Comparison of ENCODE assay signal across 8 cellular contexts in the genomic region with DNA sequence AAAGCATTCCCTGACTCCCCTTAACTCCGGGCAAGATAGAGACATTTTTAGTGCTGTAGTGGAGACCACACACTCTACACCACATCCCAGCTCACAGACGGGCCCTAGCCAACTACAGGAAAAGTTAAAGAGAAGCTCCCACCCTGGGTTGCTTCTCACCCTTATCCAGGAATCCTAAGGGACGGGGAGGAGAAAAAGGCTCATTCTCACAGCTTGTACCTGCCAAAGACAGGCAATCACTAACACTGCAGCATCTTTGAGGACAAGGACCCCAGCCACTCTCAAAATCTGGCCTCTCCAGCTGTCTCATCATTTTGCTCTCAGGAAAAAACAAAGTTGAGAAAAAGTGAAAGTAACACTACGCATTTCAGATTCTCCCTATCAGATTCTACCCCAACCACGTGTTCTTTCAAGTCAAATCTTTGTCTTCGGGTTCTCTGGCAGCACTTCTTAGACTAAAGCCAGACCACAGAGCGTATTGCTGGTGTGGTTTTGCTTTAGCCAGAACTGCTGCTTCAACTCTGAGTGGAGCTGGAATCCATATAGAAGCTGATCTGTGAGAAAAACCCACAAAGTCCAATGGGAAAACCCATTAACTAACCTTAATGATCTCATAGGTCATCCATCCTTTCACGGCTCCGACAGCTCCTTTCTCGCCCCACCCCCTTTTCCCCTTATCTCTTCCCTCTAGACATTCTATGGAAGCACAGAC.
DNase-seq lines count a peak whose midpoint lies in the region; ATAC-seq, FAIRE-seq and TF ChIP-seq lines count a peak whose summit lies in the region.

No MANE protein-coding gene starts in this region.

- intact Hi-C loops in endothelial cell of umbilical vein (cut with micrococcal nuclease) = loop anchor here (2.0 kb wide), 1 partner anchor 18 kb away; no protein-coding TSS in a partner anchor
- intact Hi-C loops in psoas muscle (cut with DNase I) = no loop called here

- no peaks in the 10 kb centered on the region for H3K36me3 ChIP-seq in endothelial cell of umbilical vein (ENCODE audit: control insufficient read depth in 2 of 2, extremely low read depth in 1 of 2, insufficient read depth in 2 of 2, low read length in 2 of 2)
- H3K36me3 ChIP-seq in psoas muscle (ENCODE audit: insufficient read depth in 1 of 2, low read depth in 1 of 2) = no peaks in the 10 kb centered on the region

- dilution Hi-C loops in endothelial cell of umbilical vein (cut with MboI; ENCODE audit: extremely low pct_ligation_motif_present, low sequenced_read_pairs) = no loop called here

- H3K27me3 ChIP-seq in endothelial cell of umbilical vein (ENCODE audit: control insufficient read depth in 2 of 2, insufficient read depth in 2 of 2, low read length in 2 of 2) (no peaks in the 10 kb centered on the region), psoas muscle (ENCODE audit: insufficient read depth in 3 of 3, low read length in 2 of 3) (peaks cover 0 to 40% (median 1%) of the 10 kb centered on the region in 3 donors)

- peak overlapping the region; percentile 47 for H2AFZ ChIP-seq in endothelial cell of umbilical vein (ENCODE audit: low read depth, low read length)

- 15 to 40% (median 34%) methylated on average over 10 of the region's 10 CpGs for WGBS in psoas muscle, 3 donors

- CTCF ChIA-PET in endothelial cell of umbilical vein (lab: Charles Lee) = interaction anchor here (0.5 to 1.6 kb wide), 6 partner anchors 18 to 736 kb away, joined by 3 to 9 read pairs (median 4); no protein-coding TSS in a partner anchor

- DNase-seq in T-helper 2 cell (peak in 3 of 5 experiments; percentile 31 to 95 (median 68)), endothelial cell of umbilical vein (ENCODE audit: low read depth, low spot score) (peak; percentile 71), psoas muscle (no peak), nucleus accumbens (lab: John Stamatoyannopoulos, UW) (no peak), NCI-H128 (lab: John Stamatoyannopoulos, UW; ENCODE audit: unreplicated experiment) (no peak), NCI-H2081 (lab: John Stamatoyannopoulos, UW) (no peak)

- TSS peak; percentile 11 for BruUV-seq in endothelial cell of umbilical vein (replicated peaks; lab: Mats Ljungman, UMichigan)

- H4K20me1 ChIP-seq in endothelial cell of umbilical vein (replicated peaks; ENCODE audit: control insufficient read depth, extremely low read depth, insufficient read depth, low read length) = no peaks in the 10 kb centered on the region

- ATAC-seq in GM18498 (IDR thresholded peaks at IDR 0.05; ENCODE audit: unreplicated experiment) (peak; percentile 90), HG02798 (IDR thresholded peaks at IDR 0.05; ENCODE audit: poor library complexity, unreplicated experiment) (peak; percentile 76), psoas muscle (no peak)

- peak; percentile 68 for FAIRE-seq in endothelial cell of umbilical vein (lab: Jason Lieb, UNC)

- peak overlapping the region; percentile 97 for H3K27ac ChIP-seq in endothelial cell of umbilical vein (ENCODE audit: insufficient read depth, low read depth, low read length)
- no peak overlapping the region for H3K27ac ChIP-seq in psoas muscle

- H3K4me3 ChIP-seq in endothelial cell of umbilical vein (replicated peaks in 1 of 3; ENCODE audit: insufficient read depth in 1 of 3, low read depth in 1 of 3, low read length in 3 of 3) (peak overlapping the region in 2 of 3 experiments; percentile 21 to 65), psoas muscle (peak overlapping the region; percentile 39)

- H3K79me2 ChIP-seq in endothelial cell of umbilical vein (ENCODE audit: control insufficient read depth, insufficient read depth, low read length) = peaks cover 21% of the 10 kb centered on the region

- H3K4me1 ChIP-seq in endothelial cell of umbilical vein (ENCODE audit: control insufficient read depth, extremely low read depth, insufficient read depth, low read length) (peaks cover 47% of the 10 kb centered on the region), psoas muscle (no peaks in the 10 kb centered on the region)

- H3K9me1 ChIP-seq in endothelial cell of umbilical vein (replicated peaks; ENCODE audit: control insufficient read depth, extremely low read depth, insufficient read depth, low read length) = no peaks in the 10 kb centered on the region

- peak overlapping the region; percentile 88 for H3K9ac ChIP-seq in endothelial cell of umbilical vein (replicated peaks; ENCODE audit: extremely low read depth, insufficient read depth, low read length)

- H3K9me3 ChIP-seq in endothelial cell of umbilical vein (replicated peaks; ENCODE audit: control insufficient read depth, insufficient read depth, low read length) = no peaks in the 10 kb centered on the region
- no peaks in the 10 kb centered on the region for H3K9me3 ChIP-seq in psoas muscle

- TF ChIP-seq POLR2A in endothelial cell of umbilical vein (IDR thresholded peaks at IDR 0.05; ENCODE audit: low read depth, low read length) = no peak

- POLR2A ChIA-PET in endothelial cell of umbilical vein (lab: Charles Lee) = interaction anchor here (1.0 to 1.5 kb wide), 4 partner anchors 17 to 43 kb away, joined by 3 to 6 read pairs (median 3); no protein-coding TSS in a partner anchor

- TF ChIP-seq CTCF in endothelial cell of umbilical vein (IDR thresholded peaks at IDR 0.05; ENCODE audit: extremely low read depth in 1 of 2, insufficient read depth in 1 of 2, low read depth in 1 of 2, low read length in 2 of 2) = no peak
- no peak for TF ChIP-seq CTCF in psoas muscle (IDR thresholded peaks at IDR 0.05)

- H3K4me2 ChIP-seq in endothelial cell of umbilical vein (ENCODE audit: insufficient read depth, low read length) = peak overlapping the region; percentile 93

TF ChIP-seq in endothelial cell of umbilical vein, 7 proteins besides CTCF, POLR2A, EP300 and RAD21:
- no peak for TF ChIP-seq EZH2 (IDR thresholded peaks at IDR 0.05; ENCODE audit: borderline replicate concordance, low read depth, low read length, severe bottlenecking)
- TF ChIP-seq, protein P1, sequence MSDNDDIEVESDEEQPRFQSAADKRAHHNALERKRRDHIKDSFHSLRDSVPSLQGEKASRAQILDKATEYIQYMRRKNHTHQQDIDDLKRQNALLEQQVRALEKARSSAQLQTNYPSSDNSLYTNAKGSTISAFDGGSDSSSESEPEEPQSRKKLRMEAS (IDR thresholded peaks at IDR 0.05; ENCODE audit: insufficient read depth, insufficient read length) = peak; percentile 49
- TF ChIP-seq JUN (IDR thresholded peaks at IDR 0.05; ENCODE audit: borderline replicate concordance, insufficient read depth, insufficient read length, low read depth) = no peak
- peak; percentile 15 for TF ChIP-seq GATA2 (IDR thresholded peaks at IDR 0.05; ENCODE audit: insufficient read depth, insufficient read length, low read depth, low read length)
- TF ChIP-seq FOS (IDR thresholded peaks at IDR 0.05; ENCODE audit: borderline replicate concordance, insufficient read depth, low read length) = no peak
TF ChIP-seq in endothelial cell of umbilical vein: peak in this region for 2.

Comparison
In these comparisons a context has a peak if more than half of its experiments do, and no peak if none do; other contexts are left out.
1. ATAC-seq: peak in GM18498 (single experiment) and HG02798 (single experiment); none in psoas muscle (0 of 4).
2. DNase-seq: peak in T-helper 2 cell (3 of 5) and endothelial cell of umbilical vein (single experiment); none in psoas muscle (0 of 2), nucleus accumbens (0 of 56), NCI-H128 (single experiment) and NCI-H2081 (0 of 2).